33 cellular contexts compared by ENCODE assay signal in the genomic region with DNA sequence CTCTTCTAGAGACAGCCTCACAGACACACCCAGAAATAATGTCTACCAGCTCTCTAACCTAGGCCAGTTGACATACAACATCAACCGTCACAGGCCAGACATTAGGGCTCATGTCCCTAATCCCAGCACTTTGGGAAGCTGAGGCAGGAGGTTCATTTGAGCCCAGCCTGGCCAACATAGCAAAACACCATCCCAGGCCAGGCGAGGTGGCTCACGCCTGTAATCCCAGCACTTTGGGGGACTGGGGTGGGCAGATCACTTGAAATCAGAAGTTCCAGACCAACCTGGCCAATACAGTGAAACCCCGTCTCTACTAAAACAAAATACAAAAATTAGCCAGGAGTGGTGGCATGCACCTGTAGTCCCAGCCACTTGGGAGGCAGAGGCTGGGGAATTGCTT. TPM values are rescaled to one million over a fixed set of nuclear protein-coding genes. Genes with fewer than 3 reads are reported as not detected.
"Had no signal": no experiment of that assay in that cellular context is flagged by ENCODE, and none has a peak within 500 bp of the region (broad histone marks: within the 10 kb centered on the region; RNA-seq: fewer than 3 reads in every experiment).

No MANE protein-coding gene starts in this region.

- H3K9me3 Mint-ChIP-seq: activated B cell treated with CpG ODN at 0.5 μM for 24 hours; activated CD8-positive, alpha-beta T cell treated with anti-CD3 and anti-CD28 coated beads for 36 hours; activated T-cell treated with anti-CD3 and anti-CD28 coated beads, Interleukin-2, amount 50 U/mL, for 4 hours; activated T-helper 17 cell treated with anti-CD3 and anti-CD28 coated beads, Interleukin-2, amount 50 U/mL, for 72 hours; effector memory CD8-positive, alpha-beta T cell; T-cell; T-helper 1 cell treated with Interleukin-12 subunit alpha and Interleukin-12 subunit beta and Interleukin-4 antibody, amounts not matched to agents 30 μg/mL and 1 μg/mL, for 36 hours; T-helper 2 cell treated with Interferon-gamma antibody and Interleukin-4, amounts not matched to agents 5 μg/mL and 100 μg/mL, for 36 hours had no signal

- H3K4me1 Mint-ChIP-seq: activated B cell treated with CpG ODN at 0.5 μM for 24 hours; activated T-helper 17 cell treated with anti-CD3 and anti-CD28 coated beads, Interleukin-2, amount 50 U/mL, for 72 hours; T-cell had no signal

- H3K27ac Mint-ChIP-seq: activated B cell treated with CpG ODN at 0.5 μM for 24 hours; activated CD8-positive, alpha-beta T cell treated with anti-CD3 and anti-CD28 coated beads for 36 hours; activated naive CD8-positive, alpha-beta T cell; activated T-helper 17 cell treated with anti-CD3 and anti-CD28 coated beads, Interleukin-2, amount 50 U/mL, for 72 hours; effector memory CD8-positive, alpha-beta T cell; T-cell; T-helper 1 cell treated with Interleukin-12 subunit alpha and Interleukin-12 subunit beta and Interleukin-4 antibody, amounts not matched to agents 30 μg/mL and 1 μg/mL, for 36 hours; T-helper 2 cell treated with Interferon-gamma antibody and Interleukin-4, amounts not matched to agents 5 μg/mL and 100 μg/mL, for 36 hours had no signal

- H3K36me3 Mint-ChIP-seq: activated naive CD8-positive, alpha-beta T cell; T-cell had no signal

- H3K27me3 Mint-ChIP-seq: activated CD8-positive, alpha-beta T cell treated with anti-CD3 and anti-CD28 coated beads for 36 hours; activated naive CD8-positive, alpha-beta T cell; activated T-helper 17 cell treated with anti-CD3 and anti-CD28 coated beads, Interleukin-2, amount 50 U/mL, for 72 hours; effector memory CD8-positive, alpha-beta T cell; T-cell had no signal

- H3K9me3 ChIP-seq: body of pancreas, esophagus muscularis mucosa, gastrocnemius medialis had no signal

- H3K4me3 Mint-ChIP-seq: activated B cell treated with CpG ODN at 0.5 μM for 24 hours; activated CD8-positive, alpha-beta T cell treated with anti-CD3 and anti-CD28 coated beads for 36 hours; activated naive CD8-positive, alpha-beta T cell; activated T-cell treated with anti-CD3 and anti-CD28 coated beads, Interleukin-2, amount 50 U/mL, for 4 hours; activated T-helper 17 cell treated with anti-CD3 and anti-CD28 coated beads, Interleukin-2, amount 50 U/mL, for 72 hours; effector memory CD8-positive, alpha-beta T cell; T-cell; T-helper 1 cell treated with Interleukin-12 subunit alpha and Interleukin-12 subunit beta and Interleukin-4 antibody, amounts not matched to agents 30 μg/mL and 1 μg/mL, for 36 hours; T-helper 2 cell treated with Interferon-gamma antibody and Interleukin-4, amounts not matched to agents 5 μg/mL and 100 μg/mL, for 36 hours had no signal

- DNase-seq: activated B cell treated with CpG ODN at 0.5 μM for 24 hours; activated CD4-positive, alpha-beta T cell treated with anti-CD3 and anti-CD28 coated beads for 48 hours; activated CD4-positive, alpha-beta T cell treated with anti-CD3 and anti-CD28 coated beads, Interleukin-2, amount 50 U/mL, for 1 hour; activated CD4-positive, alpha-beta T cell treated with anti-CD3 and anti-CD28 coated beads, Interleukin-2, amount 50 U/mL, for 48 hours; activated CD8-positive, alpha-beta memory T cell treated with anti-CD3 and anti-CD28 coated beads for 24 hours; activated CD8-positive, alpha-beta T cell treated with anti-CD3 and anti-CD28 coated beads for 36 hours; activated effector memory CD4-positive, alpha-beta T cell treated with Interleukin-2 at 50 U/mL for 16 hours; activated gamma-delta T cell treated with Interleukin-2 at 50 U/mL for 16 hours; activated naive CD4-positive, alpha-beta T cell treated with anti-CD3 and anti-CD28 coated beads, Interleukin-2, amount 50 U/mL, for 16 hours; activated naive CD4-positive, alpha-beta T cell treated with Interleukin-2 at 50 U/mL for 16 hours; activated T-cell treated with anti-CD3 and anti-CD28 coated beads, Interleukin-2, amount 50 U/mL, for 4 hours; amniotic stem cell; anterior cingulate cortex; caudate nucleus; cortex of kidney; dermis blood vessel endothelial cell; effector CD4-positive, alpha-beta T cell; effector memory CD8-positive, alpha-beta T cell; erythroblast; foreskin keratinocyte; gastrocnemius medialis; glutamatergic neuron; T-cell; T1000; WERI-Rb-1 had no signal

- ATAC-seq: activated CD4-positive, CD25-positive, alpha-beta regulatory T cell treated with anti-CD3 and anti-CD28 coated beads, Interleukin-2, amount 50 U/mL, for 24 hours; activated CD8-positive, alpha-beta T cell treated with anti-CD3 and anti-CD28 coated beads for 36 hours; activated T-cell treated with anti-CD3 and anti-CD28 coated beads, Interleukin-2, amount 50 U/mL, for 4 hours; activated T-helper 17 cell treated with anti-CD3 and anti-CD28 coated beads, Interleukin-2, amount 50 U/mL, for 72 hours; effector memory CD8-positive, alpha-beta T cell; foreskin keratinocyte; gastrocnemius medialis; T-cell had no signal

RNA-seq across cellular contexts. Expression of a gene that starts 42.6 kb away (rescaled TPM):
- total RNA-seq: activated B cell treated with CpG ODN at 0.5 μM for 24 hours, body of pancreas, chondrocyte, dermis blood vessel endothelial cell, esophagus muscularis mucosa, foreskin keratinocyte, gastrocnemius medialis had no signal

RNA-seq across cellular contexts. Expression of a gene that starts 48.4 kb away (rescaled TPM):
- total RNA-seq: activated B cell treated with CpG ODN at 0.5 μM for 24 hours had no signal
